Comparison of ENCODE assay signal across 8 cellular contexts in genomic region chr12:91109148-91109564, GRCh38. TPM values are rescaled to one million over a fixed set of nuclear protein-coding genes. Genes with fewer than 3 reads are reported as not detected.
DNase-seq lines count a peak whose midpoint lies in the region; ATAC-seq, FAIRE-seq and TF ChIP-seq lines count a peak whose summit lies in the region.

No MANE protein-coding gene starts in this region.

- H3K9me3 ChIP-seq in PC-3 (ENCODE audit: low read length), result no peaks in the 10 kb centered on the region
- H3K9me3 ChIP-seq in GM12878 (replicated peaks; ENCODE audit: control insufficient read depth, insufficient read depth, low read length), result no peaks in the 10 kb centered on the region
- no peaks in the 10 kb centered on the region for H3K9me3 ChIP-seq in keratinocyte (ENCODE audit: control insufficient read depth, low read depth, low read length)

- H3K27ac ChIP-seq in PC-3 (ENCODE audit: low read length) (no peak overlapping the region), GM12878 (ENCODE audit: control insufficient read depth, insufficient read depth) (no peak overlapping the region), keratinocyte (ENCODE audit: control insufficient read depth, insufficient read depth, low read length) (no peak overlapping the region)

- H3K4me3 ChIP-seq in PC-3 (ENCODE audit: low read length) (peak overlapping the region; percentile 3; the same call in 1 of the 2 replicates), GM12878 (no peak overlapping the region), keratinocyte (ENCODE audit: control insufficient read depth in 2 of 3, extremely low read depth in 1 of 3, insufficient read depth in 2 of 3, low read depth in 1 of 3, low read length in 3 of 3) (no peak overlapping the region)

- WGBS in GM12878 (ENCODE audit: insufficient coverage, insufficient replicate concordance, low lambda C conversion rate, missing lambda C conversion rate), result 5% methylated on average over 7 of the region's 7 CpGs

- RAD21 ChIA-PET in GM12878 (lab: Charles Lee; ENCODE audit: unreplicated experiment), result interaction anchor here (0.8 to 6.4 kb wide), 8 partner anchors 10 to 219 kb away, joined by 3 to 29 read pairs (median 4); no protein-coding TSS in a partner anchor

- no peaks in the 10 kb centered on the region for H3K79me2 ChIP-seq in PC-3 (ENCODE audit: low read length)
- H3K79me2 ChIP-seq in GM12878 (ENCODE audit: control insufficient read depth, insufficient read depth, low read length), result no peaks in the 10 kb centered on the region
- no peaks in the 10 kb centered on the region for H3K79me2 ChIP-seq in keratinocyte (ENCODE audit: control insufficient read depth, insufficient read depth, low read length)

- no peak for TF ChIP-seq EP300 in GM12878 (IDR thresholded peaks at IDR 0.05; ENCODE audit: borderline replicate concordance in 1 of 2, control insufficient read depth in 1 of 2, low read depth in 2 of 2, low read length in 2 of 2)

- H3K9me2 ChIP-seq in PC-3 (replicated peaks; ENCODE audit: low read length), result no peaks in the 10 kb centered on the region

- H3K27me3 ChIP-seq in PC-3 (ENCODE audit: low read length), result no peaks in the 10 kb centered on the region
- no peaks in the 10 kb centered on the region for H3K27me3 ChIP-seq in GM12878 (replicated peaks in 1 of 2; ENCODE audit: control insufficient read depth in 2 of 2, insufficient read depth in 2 of 2, low read length in 1 of 2)
- no peaks in the 10 kb centered on the region for H3K27me3 ChIP-seq in keratinocyte (ENCODE audit: control insufficient read depth, extremely low read depth, insufficient read depth, low read length)

- H3K36me3 ChIP-seq in PC-3 (ENCODE audit: low read depth, low read length) (no peaks in the 10 kb centered on the region), GM12878 (ENCODE audit: control insufficient read depth in 2 of 2, insufficient read depth in 2 of 2, low read length in 1 of 2) (no peaks in the 10 kb centered on the region), keratinocyte (ENCODE audit: control insufficient read depth in 2 of 2, extremely low read depth in 1 of 2, insufficient read depth in 2 of 2, low read length in 2 of 2) (no peaks in the 10 kb centered on the region)

- intact Hi-C loops in PC-3 (cut with micrococcal nuclease), result loop anchor here (1.0 to 2.0 kb wide), 4 partner anchors 20 to 246 kb away; no protein-coding TSS in a partner anchor
- intact Hi-C loops in GM12878 (cut with micrococcal nuclease; ENCODE audit: unreplicated experiment), result loop anchor here (1.0 kb wide), 1 partner anchor 131 kb away; no protein-coding TSS in a partner anchor

- TF ChIP-seq RAD21 in GM12878 (IDR thresholded peaks at IDR 0.05; ENCODE audit: insufficient read depth, low read depth, low read length), result peak; percentile 65

- BruUV-seq in PC-3 (replicated peaks; lab: Mats Ljungman, UMichigan), result no TSS peak
- no TSS peak for BruUV-seq in GM12878 (replicated peaks; lab: Mats Ljungman, UMichigan)

- POLR2A ChIA-PET in PC-3 (lab: Charles Lee; ENCODE audit: unreplicated experiment) (no interaction called here), GM12878 (lab: Charles Lee) (no interaction called here)

- in situ Hi-C loops in GM12878 (cut with MboI), result loop anchor here (5.0 kb wide), 1 partner anchor 127 kb away; no protein-coding TSS in a partner anchor

- peak; percentile 58 for ATAC-seq in GM19452 (IDR thresholded peaks at IDR 0.05; ENCODE audit: unreplicated experiment)
- ATAC-seq in HG03521 (IDR thresholded peaks at IDR 0.05; ENCODE audit: unreplicated experiment), result peak; percentile 59
- peak; percentile 95 for ATAC-seq in PC-3
- peak; percentile 90 for ATAC-seq in GM12878

- H3K9ac ChIP-seq in PC-3 (ENCODE audit: low read length) (no peak overlapping the region), GM12878 (ENCODE audit: control insufficient read depth, insufficient read depth, low read length) (no peak overlapping the region), keratinocyte (ENCODE audit: control insufficient read depth, extremely low read depth, insufficient read depth, low read length) (no peak overlapping the region)

- TF ChIP-seq CTCF in PC-3 (conservative IDR thresholded peaks at IDR 0.05; ENCODE audit: low read depth, low read length), result peak; percentile 90
- TF ChIP-seq CTCF in GM12878 (IDR thresholded peaks at IDR 0.05 in 2 of 3, conservative IDR thresholded peaks at IDR 0.05 in 1 of 3; ENCODE audit: control insufficient read depth in 2 of 3, extremely low read depth in 1 of 3, insufficient read depth in 1 of 3, low read depth in 3 of 3, low read length in 3 of 3), result peak; percentile 67 to 77 (median 74)
- peak; percentile 68 to 82 (median 77) for TF ChIP-seq CTCF in keratinocyte (optimal IDR thresholded peaks at IDR 0.05 in 1 of 3, IDR thresholded peaks at IDR 0.05 in 1 of 3, conservative IDR thresholded peaks at IDR 0.05 in 1 of 3; ENCODE audit: extremely low read depth in 1 of 3, insufficient read depth in 2 of 3, low read length in 3 of 3)

- peak overlapping the region; percentile 70 for H2AFZ ChIP-seq in PC-3 (ENCODE audit: low read length)
- no peak overlapping the region for H2AFZ ChIP-seq in GM12878 (ENCODE audit: control insufficient read depth, low read depth, low read length)
- H2AFZ ChIP-seq in keratinocyte (ENCODE audit: control insufficient read depth, low read length), result no peak overlapping the region

- FAIRE-seq in GM12878 (lab: Jason Lieb, UNC), result no peak
- FAIRE-seq in keratinocyte (lab: Jason Lieb, UNC), result peak; percentile 75

- peak overlapping the region; percentile 43 for H3K4me2 ChIP-seq in PC-3 (ENCODE audit: low read length)
- no peak overlapping the region for H3K4me2 ChIP-seq in GM12878 (ENCODE audit: control insufficient read depth, insufficient read depth)
- H3K4me2 ChIP-seq in keratinocyte (ENCODE audit: control insufficient read depth, extremely low read depth, insufficient read depth, low read depth, low read length), result no peak overlapping the region

- CTCF ChIA-PET in PC-3 (lab: Charles Lee), result interaction anchor here (0.6 to 1.1 kb wide), 9 partner anchors 10 to 223 kb away, joined by 3 to 4 read pairs (median 3); no protein-coding TSS in a partner anchor
- CTCF ChIA-PET in GM12878 (lab: Yijun Ruan, JAX), result interaction anchor here (0.6 to 6.3 kb wide), 41 partner anchors 9 to 585 kb away, joined by 3 to 88 read pairs (median 5); no protein-coding TSS in a partner anchor

- SMC1A ChIA-PET in GM12878 (lab: Charles Lee; ENCODE audit: uncharacterized antibody, unreplicated experiment), result interaction anchor here (0.7 to 3.9 kb wide), 23 partner anchors 9 to 169 kb away, joined by 3 to 23 read pairs (median 4); no protein-coding TSS in a partner anchor

- no peaks in the 10 kb centered on the region for H3F3A ChIP-seq in PC-3 (ENCODE audit: low read length, unreplicated experiment)

- no peaks in the 10 kb centered on the region for H3K9me1 ChIP-seq in keratinocyte (ENCODE audit: control insufficient read depth, extremely low read depth, insufficient read depth, low read length)

- H3K4me1 ChIP-seq in PC-3 (ENCODE audit: insufficient read depth, low read length) (peaks cover 9% of the 10 kb centered on the region), GM12878 (ENCODE audit: control insufficient read depth, insufficient read depth, low read length) (no peaks in the 10 kb centered on the region), keratinocyte (ENCODE audit: control insufficient read depth, extremely low read depth, insufficient read depth, low read length) (peaks cover 6% of the 10 kb centered on the region)

- H4K20me1 ChIP-seq in PC-3 (ENCODE audit: low read length) (no peaks in the 10 kb centered on the region), GM12878 (ENCODE audit: control insufficient read depth, insufficient read depth) (no peaks in the 10 kb centered on the region), keratinocyte (ENCODE audit: control insufficient read depth, extremely low read depth, insufficient read depth, low read length) (no peaks in the 10 kb centered on the region)

- no peak for TF ChIP-seq POLR2A in GM12878 (IDR thresholded peaks at IDR 0.05; ENCODE audit: low read depth, low read length)

- dilution Hi-C loops in keratinocyte (cut with MboI; ENCODE audit: extremely low pct_ligation_motif_present, low sequenced_read_pairs), result no loop called here

- DNase-seq in DMS53 (lab: John Stamatoyannopoulos, UW), result peak; percentile 80
- peak; percentile 83 for DNase-seq in PC-3
- DNase-seq in GM12878 (ENCODE audit: low read depth, low spot score), result peak; percentile 15
- DNase-seq in keratinocyte (ENCODE audit: low read depth, low spot score), result no peak
- peak; percentile 54 to 59 for DNase-seq in stimulated activated CD4-positive, alpha-beta T cell treated with anti-CD3 and anti-CD28 coated beads, Interleukin-2, amount 100 ng/mL, for 48 hours
- DNase-seq in activated gamma-delta T cell (lab: John Stamatoyannopoulos, UW), result no peak

RNA-seq across cellular contexts. Expression of gene LUM, which starts 2.1 kb away (rescaled TPM):
- total RNA-seq in PC-3 (2014; rRNA removed), result 0.15 TPM in 1 of 2 replicates, not detected in the other
- not detected in 2 replicates for total RNA-seq in GM12878 (2013; cell fraction: nucleolus; rRNA removed)
- not detected in 2 replicates for total RNA-seq in GM12878 (2014; rRNA removed)
- total RNA-seq in GM12878 (2014; rRNA removed; fragmentation: Illumina TruSeq; extraction: Trizol), result not detected in 2 replicates
- total RNA-seq in GM12878 (2021), result 0.31 and 0.37 TPM in 2 replicates
- not detected for polyA plus RNA-seq in GM12878 (2011; ENCODE audit: low read depth)
- polyA plus RNA-seq in GM12878 (2011; rRNA removed), result not detected in 2 replicates
- not detected in 2 replicates for polyA plus RNA-seq in GM12878 (2011; cell fraction: cytosol; rRNA removed)
- polyA plus RNA-seq in GM12878 (2011; cell fraction: nucleus; rRNA removed), result not detected in 2 replicates
- polyA plus RNA-seq in GM12878 (2012), result not detected in 2 replicates
- polyA plus RNA-seq in GM12878 (2014; fragmentation: Illumina TruSeq; extraction: Trizol), result not detected in 2 replicates
- not detected for polyA plus RNA-seq in GM12878 (2014; fragmentation: Nextera tagmentation; extraction: Ambion mirVana)
- polyA plus RNA-seq in GM12878 (2014; rRNA removed), result not detected in 2 replicates
- under 1 TPM in 1 of 2 experiments, not detected in 1; 0.09 TPM for polyA plus RNA-seq in GM12878 (2016; fragmentation: Nextera tagmentation; extraction: Ambion mirVana)
- polyA minus RNA-seq in GM12878 (2011; rRNA and poly(A)+ RNA removed), result not detected in 2 replicates
- not detected in 2 replicates for polyA minus RNA-seq in GM12878 (2011; cell fraction: cytosol; rRNA and poly(A)+ RNA removed)
- polyA minus RNA-seq in GM12878 (2011; cell fraction: nucleus; rRNA and poly(A)+ RNA removed), result not detected in 2 replicates
- polyA plus RNA-seq in keratinocyte, result 0.05 to 0.40 TPM (median 0.37 TPM) in 3 replicates
- not detected for polyA plus RNA-seq in keratinocyte (2011; ENCODE audit: low read depth)
- polyA plus RNA-seq in keratinocyte (2011; cell fraction: cytosol; rRNA removed), result 0.06 and 0.09 TPM in 2 replicates
- polyA plus RNA-seq in keratinocyte (2011; cell fraction: nucleus; rRNA removed), result 0.39 and 0.74 TPM in 2 replicates
- polyA plus RNA-seq in keratinocyte (2012; ENCODE audit: low replicate concordance), result not detected in 2 replicates
- polyA minus RNA-seq in keratinocyte, result 1.5 TPM in 1 of 3 replicates, not detected in the others
- polyA minus RNA-seq in keratinocyte (2011; cell fraction: cytosol; rRNA and poly(A)+ RNA removed), result not detected
- 0.84 and 1.3 TPM in 2 replicates for polyA minus RNA-seq in keratinocyte (2011; cell fraction: nucleus; rRNA and poly(A)+ RNA removed)

RNA-seq across cellular contexts. Expression of gene KERA, which starts 51.3 kb away (rescaled TPM):
- not detected in 2 replicates for total RNA-seq in PC-3 (2014; rRNA removed)
- not detected in 2 replicates for total RNA-seq in GM12878 (2013; cell fraction: nucleolus; rRNA removed)
- not detected in 2 replicates for total RNA-seq in GM12878 (2014; rRNA removed)
- total RNA-seq in GM12878 (2014; rRNA removed; fragmentation: Illumina TruSeq; extraction: Trizol), result not detected in 2 replicates
- not detected in 2 replicates for total RNA-seq in GM12878 (2021)
- not detected for polyA plus RNA-seq in GM12878 (2011; ENCODE audit: low read depth)
- polyA plus RNA-seq in GM12878 (2011; rRNA removed), result not detected in 2 replicates
- polyA plus RNA-seq in GM12878 (2011; cell fraction: cytosol; rRNA removed), result not detected in 2 replicates
- not detected in 2 replicates for polyA plus RNA-seq in GM12878 (2011; cell fraction: nucleus; rRNA removed)
- 0.04 TPM in 1 of 2 replicates, not detected in the other for polyA plus RNA-seq in GM12878 (2012)
- not detected in 2 replicates for polyA plus RNA-seq in GM12878 (2014; fragmentation: Illumina TruSeq; extraction: Trizol)
- polyA plus RNA-seq in GM12878 (2014; fragmentation: Nextera tagmentation; extraction: Ambion mirVana), result not detected
- not detected in 2 replicates for polyA plus RNA-seq in GM12878 (2014; rRNA removed)
- not detected for polyA plus RNA-seq in GM12878 (2016; fragmentation: Nextera tagmentation; extraction: Ambion mirVana)
- not detected in 2 replicates for polyA minus RNA-seq in GM12878 (2011; rRNA and poly(A)+ RNA removed)
- not detected in 2 replicates for polyA minus RNA-seq in GM12878 (2011; cell fraction: cytosol; rRNA and poly(A)+ RNA removed)
- not detected in 2 replicates for polyA minus RNA-seq in GM12878 (2011; cell fraction: nucleus; rRNA and poly(A)+ RNA removed)
- polyA plus RNA-seq in keratinocyte, result not detected in 3 replicates
- not detected for polyA plus RNA-seq in keratinocyte (2011; ENCODE audit: low read depth)
- not detected in 2 replicates for polyA plus RNA-seq in keratinocyte (2011; cell fraction: cytosol; rRNA removed)
- polyA plus RNA-seq in keratinocyte (2011; cell fraction: nucleus; rRNA removed), result not detected in 2 replicates
- polyA plus RNA-seq in keratinocyte (2012; ENCODE audit: low replicate concordance), result not detected in 2 replicates
- polyA minus RNA-seq in keratinocyte, result not detected in 3 replicates
- polyA minus RNA-seq in keratinocyte (2011; cell fraction: cytosol; rRNA and poly(A)+ RNA removed), result not detected
- polyA minus RNA-seq in keratinocyte (2011; cell fraction: nucleus; rRNA and poly(A)+ RNA removed), result not detected in 2 replicates

Comparison
In these comparisons a context has a peak if more than half of its experiments do, and no peak if none do; other contexts are left out.
1. DNase-seq: peak in DMS53 (single experiment), PC-3 (single experiment), GM12878 (single experiment) and stimulated activated CD4-positive, alpha-beta T cell treated with anti-CD3 and anti-CD28 coated beads, Interleukin-2, amount 100 ng/mL, for 48 hours (2 of 2); none in keratinocyte (single experiment) and activated gamma-delta T cell (single experiment).
2. Peak in every context shown above with its lines, with median percentiles within 50 percentile points of each other: ATAC-seq and CTCF ChIP-seq.